18 cellular contexts compared by ENCODE assay signal in the genomic region with DNA sequence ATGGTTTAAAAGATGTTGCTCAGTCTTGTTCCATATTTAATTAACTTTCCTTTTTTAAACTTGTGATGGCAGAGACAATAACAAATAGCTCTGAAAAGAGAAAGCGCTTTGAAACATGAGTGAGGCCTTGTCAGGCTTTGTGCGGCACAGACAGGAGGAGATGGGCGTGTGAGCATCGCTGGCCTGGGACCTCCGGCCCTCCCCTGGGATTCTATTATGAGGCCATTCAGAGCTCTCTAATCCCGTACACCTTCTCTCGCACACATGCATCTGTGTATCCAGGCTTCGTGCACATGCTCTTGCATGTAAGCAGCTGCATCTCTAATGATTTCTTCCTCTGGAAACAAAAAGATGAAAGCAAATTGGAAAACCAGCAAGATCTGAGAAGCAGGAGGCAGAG.
"Had no signal": no experiment of that assay in that cellular context is flagged by ENCODE, and none has a peak within 500 bp of the region (broad histone marks: within the 10 kb centered on the region; RNA-seq: fewer than 3 reads in every experiment).

No MANE protein-coding gene starts in this region.

- H3K27ac ChIP-seq: esophagus squamous epithelium, thyroid gland had no signal

- H3K27ac Mint-ChIP-seq: activated B cell treated with CpG ODN at 0.5 μM for 24 hours; activated CD4-positive, alpha-beta memory T cell treated with anti-CD3 and anti-CD28 coated beads for 36 hours; activated naive CD8-positive, alpha-beta T cell; activated T-helper 1 cell treated with anti-CD3 and anti-CD28 coated beads, Interleukin-12 subunit alpha, Interleukin-12 subunit beta, Interleukin-2, Interleukin-4 antibody, amounts not matched to agents 30 ng/mL and 10 ng/mL and 1 ng/mL, durations not matched to agents 14 hours and 24 hours and 36 hours; memory B cell; naive B cell had no signal

- H3K27me3 Mint-ChIP-seq: activated CD4-positive, alpha-beta memory T cell treated with anti-CD3 and anti-CD28 coated beads for 36 hours had no signal

- H3K9me3 ChIP-seq: esophagus squamous epithelium, mucosa of descending colon, thyroid gland had no signal

- H3K4me1 Mint-ChIP-seq: activated B cell treated with CpG ODN at 0.5 μM for 24 hours, memory B cell had no signal

- H3K27me3 ChIP-seq: thyroid gland had no signal

- H3K4me3 ChIP-seq: esophagus squamous epithelium, mucosa of descending colon, thyroid gland had no signal

- H3K4me1 ChIP-seq: esophagus squamous epithelium, thyroid gland had no signal

- H3K36me3 ChIP-seq: esophagus squamous epithelium, thyroid gland had no signal

- H3K9me3 Mint-ChIP-seq: activated B cell treated with CpG ODN at 0.5 μM for 24 hours; activated CD4-positive, alpha-beta memory T cell treated with anti-CD3 and anti-CD28 coated beads for 36 hours; activated T-helper 1 cell treated with anti-CD3 and anti-CD28 coated beads, Interleukin-12 subunit alpha, Interleukin-12 subunit beta, Interleukin-2, Interleukin-4 antibody, amounts not matched to agents 30 ng/mL and 10 ng/mL and 1 ng/mL, durations not matched to agents 14 hours and 24 hours and 36 hours; memory B cell had no signal

- H3K4me3 Mint-ChIP-seq: activated B cell treated with CpG ODN at 0.5 μM for 24 hours; activated CD4-positive, alpha-beta memory T cell treated with anti-CD3 and anti-CD28 coated beads for 36 hours; activated naive CD8-positive, alpha-beta T cell; activated T-helper 1 cell treated with anti-CD3 and anti-CD28 coated beads, Interleukin-12 subunit alpha, Interleukin-12 subunit beta, Interleukin-2, Interleukin-4 antibody, amounts not matched to agents 30 ng/mL and 10 ng/mL and 1 ng/mL, durations not matched to agents 14 hours and 24 hours and 36 hours; memory B cell; naive B cell had no signal

- DNase-seq: activated B cell treated with CpG ODN at 0.5 μM for 24 hours; activated CD4-positive, alpha-beta memory T cell treated with anti-CD3 and anti-CD28 coated beads for 36 hours; activated CD4-positive, alpha-beta T cell treated with anti-CD3 and anti-CD28 coated beads for 4 hours; activated gamma-delta T cell treated with Interleukin-2 at 50 U/mL for 16 hours; activated T-cell treated with anti-CD3 and anti-CD28 coated beads for 4 hours; cerebellar nuclear complex; cortex of kidney; effector CD4-positive, alpha-beta T cell; esophagus squamous epithelium; mucosa of descending colon; naive B cell; nucleus accumbens; stimulated activated CD4-positive, alpha-beta T cell treated with anti-CD3 and anti-CD28 coated beads, Interleukin-2, amount 100 ng/mL, for 24 hours; stimulated activated naive CD4-positive, alpha-beta T cell treated with Interleukin-2 at 50 U/mL for 16 hours; thyroid gland had no signal

- H3K36me3 Mint-ChIP-seq: activated CD4-positive, alpha-beta memory T cell treated with anti-CD3 and anti-CD28 coated beads for 36 hours; activated naive CD8-positive, alpha-beta T cell; memory B cell had no signal
